ENCODE assay signal across 11 cellular contexts in the genomic region with DNA sequence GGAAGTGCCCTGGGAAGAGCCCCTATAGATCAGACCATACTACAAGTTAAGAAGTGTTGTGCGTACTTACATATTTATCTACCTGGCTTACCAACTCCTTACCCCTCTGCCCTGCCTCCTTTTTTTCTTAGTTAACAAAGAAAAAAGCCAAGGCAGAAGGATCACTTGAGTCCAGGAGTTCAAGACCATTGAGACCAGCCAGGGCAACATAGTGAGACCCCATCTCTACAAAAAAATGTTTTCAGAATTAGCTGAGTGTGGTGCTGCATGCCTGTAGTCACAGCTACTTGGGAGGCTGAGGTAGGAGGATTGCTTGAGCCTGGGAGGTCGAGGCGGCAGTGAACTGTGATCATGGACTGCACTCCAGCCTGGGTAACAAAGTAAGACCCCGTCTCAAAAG. TPM values are rescaled to one million over a fixed set of nuclear protein-coding genes. Genes with fewer than 3 reads are reported as not detected.
"Had no signal": no experiment of that assay in that cellular context is flagged by ENCODE, and none has a peak within 500 bp of the region (broad histone marks: within the 10 kb centered on the region; RNA-seq: fewer than 3 reads in every experiment).

No MANE protein-coding gene starts in this region.

- FAIRE-seq: H1, H54, HepG2 had no signal

- DNase-seq: H9, HCEC 1CT, HFFc6, KG1 had no signal

- H3K4me3 ChIP-seq: GM23338 had no signal

- H3K27ac Mint-ChIP-seq: GM23338, H9, HFFc6 had no signal

- H3K27ac ChIP-seq: HL-60 had no signal

- H3K9me3 Mint-ChIP-seq: GM23338, H9, HFFc6 had no signal

- H3K4me3 Mint-ChIP-seq: HFFc6 had no signal

- ATAC-seq: GM23338, HepG2 had no signal

- H2AFZ ChIP-seq: GM23338 had no signal

RNA-seq across cellular contexts. Expression of a gene that starts 1.9 kb away (rescaled TPM):
- total RNA-seq: HFFc6, HT1080 had no signal
- polyA plus RNA-seq: IgD-negative memory B cell had no signal
